ENCODE assay signal across 14 cellular contexts in the genomic region with DNA sequence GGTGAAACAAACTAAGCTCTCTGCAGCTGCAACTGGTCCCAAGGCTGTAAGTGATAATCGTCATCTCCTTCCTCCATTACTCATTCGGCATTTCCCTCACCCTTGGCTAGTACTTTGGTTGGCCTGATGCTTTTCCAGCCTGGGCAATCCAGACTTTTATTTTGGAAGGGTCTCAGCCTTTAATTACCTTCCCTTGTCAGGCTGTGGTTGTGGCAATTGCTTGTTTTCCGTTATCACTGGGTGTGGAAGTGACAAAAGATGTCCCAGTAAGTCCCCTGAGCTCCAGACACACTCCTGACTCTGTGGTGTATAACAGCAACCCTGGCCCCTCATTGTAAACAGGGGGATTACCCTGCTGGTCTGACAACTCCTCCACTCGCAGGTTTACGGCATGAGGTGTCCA. TPM values are rescaled to one million over a fixed set of nuclear protein-coding genes. Genes with fewer than 3 reads are reported as not detected.
DNase-seq lines count a peak whose midpoint lies in the region; ATAC-seq and TF ChIP-seq lines count a peak whose summit lies in the region.
"Had no signal": no experiment of that assay in that cellular context is flagged by ENCODE, and none has a peak within 500 bp of the region (broad histone marks: within the 10 kb centered on the region; RNA-seq: fewer than 3 reads in every experiment).

No MANE protein-coding gene starts in this region.

- no peaks in the 10 kb centered on the region for H3K79me2 ChIP-seq in GM23248 (ENCODE audit: insufficient read depth)

- H2AFZ ChIP-seq in GM23248 = 0 out of 2 replicates have a peak overlapping the region, but pooled peaks have one; percentile 29

- H3K36me3 ChIP-seq in GM23248 (ENCODE audit: low read depth) (no peaks in the 10 kb centered on the region), brain microvascular endothelial cell (replicated peaks) (no peaks in the 10 kb centered on the region), left lung (no peaks in the 10 kb centered on the region)

- in situ Hi-C loops in GM23248 (cut with MboI) = no loop called here
- in situ Hi-C loops in brain microvascular endothelial cell (cut with HindIII; ENCODE audit: low pct_ligation_motif_present, low sequenced_read_pairs) = no loop called here

- intact Hi-C loops in left lung (cut with DNase I) = no loop called here

- H3K9me2 ChIP-seq in GM23248 (ENCODE audit: insufficient read depth) = no peaks in the 10 kb centered on the region

- H3K9me3 ChIP-seq in GM23248 (ENCODE audit: low read depth) (no peaks in the 10 kb centered on the region), left lung (no peaks in the 10 kb centered on the region)

- H3K4me2 ChIP-seq in GM23248 (ENCODE audit: unreplicated experiment) = no peak overlapping the region

- no peak for ATAC-seq in left lung

- H3K9ac ChIP-seq in GM23248 = no peak overlapping the region

- WGBS in GM23248 (ENCODE audit: low coverage in 1 of 2, low lambda C conversion rate in 2 of 2, missing lambda C conversion rate in 2 of 2), 2 experiments = 11 to 17% methylated on average over 5 of the region's 5 CpGs

- H3K27me3 ChIP-seq in GM23248 (replicated peaks; ENCODE audit: insufficient read depth) = no peaks in the 10 kb centered on the region
- H3K27me3 ChIP-seq in brain microvascular endothelial cell (replicated peaks) = no peaks in the 10 kb centered on the region
- H3K27me3 ChIP-seq in left lung = peaks cover 0 to 8% of the 10 kb centered on the region in 2 donors

- no peaks in the 10 kb centered on the region for H4K20me1 ChIP-seq in GM23248 (ENCODE audit: insufficient read depth)

- TF ChIP-seq CTCF in brain microvascular endothelial cell (IDR thresholded peaks at IDR 0.05; ENCODE audit: low read depth, low read length, missing control alignments) = no peak
- no peak for TF ChIP-seq CTCF in left lung (IDR thresholded peaks at IDR 0.05)

- peak; percentile 68 for DNase-seq in GM23248
- peak; percentile 25 for DNase-seq in MV-4-11 (lab: John Stamatoyannopoulos, UW)
- peak; percentile 61 for DNase-seq in brain microvascular endothelial cell
- peak; percentile 57 for DNase-seq in kidney tubule cell (ENCODE audit: low spot score)
- DNase-seq in cortex of kidney (lab: John Stamatoyannopoulos, UW) = no peak
- no peak for DNase-seq in NCI-H2227 treated with DMSO at 0.1 percent for 48 hours (lab: John Stamatoyannopoulos, UW)
- DNase-seq in left lung = no peak
- no peak for DNase-seq in mesenteric fat pad (ENCODE audit: low spot score)
- DNase-seq: activated CD4-positive, alpha-beta T cell treated with anti-CD3 and anti-CD28 coated beads, Interleukin-2, amount 50 U/mL, for 4 hours; activated naive CD4-positive, alpha-beta T cell treated with anti-CD3 and anti-CD28 coated beads, Interleukin-2, amount 50 U/mL, for 16 hours; GOT3; NCI-H510A; stimulated activated CD4-positive, alpha-beta T cell treated with anti-CD3 and anti-CD28 coated beads, Interleukin-2, amount 100 ng/mL, for 48 hours; T-helper 1 cell had no signal

- peaks cover 5% of the 10 kb centered on the region for H3F3A ChIP-seq in GM23248 (ENCODE audit: insufficient read depth)

- no peak overlapping the region for H3K4me3 ChIP-seq in GM23248
- H3K4me3 ChIP-seq in brain microvascular endothelial cell (ENCODE audit: low read depth, low read length) = no peak overlapping the region
- no peak overlapping the region for H3K4me3 ChIP-seq in left lung

- H3K27ac ChIP-seq in GM23248 = no peak overlapping the region
- no peak overlapping the region for H3K27ac ChIP-seq in brain microvascular endothelial cell
- H3K27ac ChIP-seq in left lung = no peak overlapping the region

- H3K4me1 ChIP-seq in GM23248 (ENCODE audit: insufficient read depth) (peaks cover 7% of the 10 kb centered on the region), left lung (peaks cover 7 to 11% of the 10 kb centered on the region in 2 donors)

RNA-seq across cellular contexts. Expression of a gene that starts 6.3 kb away (rescaled TPM):
- total RNA-seq in GM23248 (2014; rRNA removed; shearing (Covaris generic)) = 41.0 and 45.0 TPM in 2 replicates
- polyA plus RNA-seq in GM23248 (2016; fragmentation: Nextera tagmentation; extraction: Ambion mirVana) = 45.4 and 45.7 TPM in 2 replicates
- total RNA-seq in left lung = 10 to 100 TPM; 33.9 to 39.1 TPM
- 34.2 TPM for total RNA-seq in mesenteric fat pad

RNA-seq across cellular contexts. Expression of a gene that starts 25.6 kb away (rescaled TPM):
- total RNA-seq in GM23248 (2014; rRNA removed; shearing (Covaris generic)) = 121 and 130 TPM in 2 replicates
- polyA plus RNA-seq in GM23248 (2016; fragmentation: Nextera tagmentation; extraction: Ambion mirVana) = 128 and 132 TPM in 2 replicates
- 100 to 1,000 TPM in 1 of 2 donors, 10 to 100 TPM in 1; 92.1 to 128 TPM for total RNA-seq in left lung
- total RNA-seq in mesenteric fat pad = 84.7 TPM

RNA-seq across cellular contexts. Expression of a gene that starts 53.4 kb away (rescaled TPM):
- total RNA-seq in GM23248 (2014; rRNA removed; shearing (Covaris generic)) = 33.8 and 72.1 TPM in 2 replicates
- polyA plus RNA-seq in GM23248 (2016; fragmentation: Nextera tagmentation; extraction: Ambion mirVana) = 110 and 117 TPM in 2 replicates
- total RNA-seq in left lung (100 to 1,000 TPM in 1 of 2 donors, 10 to 100 TPM in 1; 83.3 to 109 TPM), mesenteric fat pad (107 TPM)

RNA-seq across cellular contexts. Expression of a gene that starts 53.5 kb away (rescaled TPM):
- 13.3 and 15.2 TPM in 2 replicates for total RNA-seq in GM23248 (2014; rRNA removed; shearing (Covaris generic))
- 68.4 and 68.7 TPM in 2 replicates for polyA plus RNA-seq in GM23248 (2016; fragmentation: Nextera tagmentation; extraction: Ambion mirVana)
- 10 to 100 TPM; 14.9 to 24.0 TPM for total RNA-seq in left lung
- total RNA-seq in mesenteric fat pad = 38.9 TPM

Comparison
In these comparisons a context has a peak if more than half of its experiments do, and no peak if none do; other contexts are left out.
1. DNase-seq: peak in GM23248 (single experiment), MV-4-11 (single experiment), brain microvascular endothelial cell (single experiment) and kidney tubule cell (single experiment); none in cortex of kidney (single experiment), NCI-H2227 treated with DMSO at 0.1 percent for 48 hours (single experiment), left lung (0 of 2) and mesenteric fat pad (single experiment).